ENCODE assay signal across 8 cellular contexts in the genomic region with DNA sequence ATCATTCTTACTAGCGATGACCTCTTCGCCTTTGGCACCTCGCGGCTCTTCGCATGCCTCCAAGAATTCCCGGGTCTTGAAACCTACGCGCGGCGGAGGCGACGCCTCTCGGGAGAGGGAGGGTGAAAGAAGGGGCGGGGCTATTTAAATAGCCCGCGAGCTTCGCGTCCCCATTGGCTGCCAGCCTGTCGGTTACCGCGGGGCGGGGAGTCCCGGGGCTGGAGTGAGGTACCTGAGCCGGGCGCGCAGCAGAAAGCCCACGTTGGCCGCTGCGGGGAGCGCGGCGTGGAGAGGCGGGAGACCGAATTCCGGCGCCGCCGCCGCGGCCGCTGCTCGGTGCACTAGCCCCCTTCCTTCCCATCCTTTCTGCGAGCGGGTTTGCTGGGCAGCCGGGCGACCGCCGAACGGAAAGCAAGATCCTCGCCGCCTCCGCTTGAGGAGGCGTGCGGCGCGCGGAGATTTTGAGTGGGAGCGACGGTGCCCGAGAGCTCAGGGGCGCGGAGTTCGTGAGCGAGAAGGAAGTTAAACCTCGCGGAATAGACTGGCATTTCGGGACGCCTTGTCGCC. TPM values are rescaled to one million over a fixed set of nuclear protein-coding genes. Genes with fewer than 3 reads are reported as not detected.
DNase-seq lines count a peak whose midpoint lies in the region; ATAC-seq and TF ChIP-seq lines count a peak whose summit lies in the region.

A gene (plus strand): TSS at position 251 of the 567 bp plus-strand sequence. CDS start 857 bp downstream, outside the sequence.

- no CpG with 5 or more reads among the region's 69 CpGs for WGBS in iPS DF 6.9 (ENCODE audit: insufficient coverage, insufficient read length)

- TF ChIP-seq POLR2A in NB4 (IDR thresholded peaks at IDR 0.05; ENCODE audit: extremely low read depth, insufficient read length), result no peak

- peak; percentile 83 for ATAC-seq in HG02610 (IDR thresholded peaks at IDR 0.05; ENCODE audit: unreplicated experiment)

- H3K27me3 Mint-ChIP-seq in brain, result peaks cover 67% of the 10 kb centered on the region

- no peaks in the 10 kb centered on the region for H3K36me3 Mint-ChIP-seq in brain

- H3K27me3 ChIP-seq in iPS DF 6.9 (ENCODE audit: control insufficient read depth, insufficient read depth, low read length), result peaks cover 55% of the 10 kb centered on the region

- H3K9me3 ChIP-seq in iPS DF 6.9 (ENCODE audit: control insufficient read depth, insufficient read depth, low read length), result no peaks in the 10 kb centered on the region

- DNase-seq in NB4 (ENCODE audit: low read depth) (peak; percentile 76), T follicular helper cell (ENCODE audit: low read depth) (peak; percentile 34), iPS DF 6.9 (ENCODE audit: low read depth, low spot score) (peak; percentile 47), retina (peak; percentile 93), GOT3 (lab: John Stamatoyannopoulos, UW) (no peak)

- H3K4me1 ChIP-seq in iPS DF 6.9 (ENCODE audit: control insufficient read depth, insufficient read depth, low read length), result peaks cover 10% of the 10 kb centered on the region

- H3K36me3 ChIP-seq in iPS DF 6.9 (ENCODE audit: control insufficient read depth, insufficient read depth, low read length), result no peaks in the 10 kb centered on the region

- H3K4me3 Mint-ChIP-seq in brain, result peak within 1 kb of the TSS; percentile 89 to 93 (median 90)

- H3K4me3 ChIP-seq in GM12875 (ENCODE audit: low read depth, low read length), result peak within 1 kb of the TSS; percentile 61
- no peak within 1 kb of the TSS for H3K4me3 ChIP-seq in NB4 (ENCODE audit: low read depth, low read length)
- H3K4me3 ChIP-seq in iPS DF 6.9 (ENCODE audit: low read length), result peak within 1 kb of the TSS; percentile 72; the same call in 1 of the 2 replicates

- H3K9me3 Mint-ChIP-seq in brain, result peaks cover 0 to 8% (median 0%) of the 10 kb centered on the region in 5 experiments

- no peak for TF ChIP-seq CTCF in GM12875 (IDR thresholded peaks at IDR 0.05; ENCODE audit: borderline replicate concordance, insufficient read depth, low read depth, low read length)
- TF ChIP-seq CTCF in NB4 (IDR thresholded peaks at IDR 0.05; ENCODE audit: low read depth, low read length), result no peak
- no peak for TF ChIP-seq CTCF in brain (conservative IDR thresholded peaks at IDR 0.05)

- H3K27ac Mint-ChIP-seq in brain, result no peak within 1 kb of the TSS

- peaks cover 31% of the 10 kb centered on the region for H3K4me1 Mint-ChIP-seq in brain

- no peak within 1 kb of the TSS for H3K27ac ChIP-seq in iPS DF 6.9 (ENCODE audit: low read length)

RNA-seq across cellular contexts. Expression of the gene that starts here (rescaled TPM):
- 7.1 TPM for polyA plus RNA-seq in brain (ENCODE audit: insufficient read depth, low read depth, low replicate concordance)
